1 cellular context compared by ENCODE assay signal in the genomic region with DNA sequence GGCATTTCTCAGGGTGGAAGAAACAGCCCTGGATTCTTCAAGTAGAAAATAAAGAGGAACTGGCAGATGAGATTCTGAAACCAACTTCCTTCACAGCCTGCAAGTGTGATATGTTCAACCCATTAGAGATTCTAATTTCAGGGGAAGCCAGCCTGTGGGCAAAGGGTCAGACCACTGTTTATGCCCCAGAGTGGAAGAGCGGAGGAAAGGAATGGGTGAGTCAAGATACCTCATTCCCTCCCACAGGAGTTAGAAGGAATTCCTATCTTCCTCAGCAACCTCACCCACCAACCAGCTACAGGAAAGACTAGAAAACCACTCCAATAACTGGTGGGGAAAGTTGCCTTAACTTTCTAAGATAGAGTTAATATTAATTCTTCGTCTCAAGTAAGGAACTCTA.
TF ChIP-seq lines count a peak whose summit lies in the region.

No MANE protein-coding gene starts in this region.

TF ChIP-seq in SK-N-SH treated with all-trans-retinoic acid at 6 μM for 48 hours, 23 proteins besides CTCF, POLR2A, EP300 and RAD21 (continued from another document):
- TF ChIP-seq, protein P1, sequence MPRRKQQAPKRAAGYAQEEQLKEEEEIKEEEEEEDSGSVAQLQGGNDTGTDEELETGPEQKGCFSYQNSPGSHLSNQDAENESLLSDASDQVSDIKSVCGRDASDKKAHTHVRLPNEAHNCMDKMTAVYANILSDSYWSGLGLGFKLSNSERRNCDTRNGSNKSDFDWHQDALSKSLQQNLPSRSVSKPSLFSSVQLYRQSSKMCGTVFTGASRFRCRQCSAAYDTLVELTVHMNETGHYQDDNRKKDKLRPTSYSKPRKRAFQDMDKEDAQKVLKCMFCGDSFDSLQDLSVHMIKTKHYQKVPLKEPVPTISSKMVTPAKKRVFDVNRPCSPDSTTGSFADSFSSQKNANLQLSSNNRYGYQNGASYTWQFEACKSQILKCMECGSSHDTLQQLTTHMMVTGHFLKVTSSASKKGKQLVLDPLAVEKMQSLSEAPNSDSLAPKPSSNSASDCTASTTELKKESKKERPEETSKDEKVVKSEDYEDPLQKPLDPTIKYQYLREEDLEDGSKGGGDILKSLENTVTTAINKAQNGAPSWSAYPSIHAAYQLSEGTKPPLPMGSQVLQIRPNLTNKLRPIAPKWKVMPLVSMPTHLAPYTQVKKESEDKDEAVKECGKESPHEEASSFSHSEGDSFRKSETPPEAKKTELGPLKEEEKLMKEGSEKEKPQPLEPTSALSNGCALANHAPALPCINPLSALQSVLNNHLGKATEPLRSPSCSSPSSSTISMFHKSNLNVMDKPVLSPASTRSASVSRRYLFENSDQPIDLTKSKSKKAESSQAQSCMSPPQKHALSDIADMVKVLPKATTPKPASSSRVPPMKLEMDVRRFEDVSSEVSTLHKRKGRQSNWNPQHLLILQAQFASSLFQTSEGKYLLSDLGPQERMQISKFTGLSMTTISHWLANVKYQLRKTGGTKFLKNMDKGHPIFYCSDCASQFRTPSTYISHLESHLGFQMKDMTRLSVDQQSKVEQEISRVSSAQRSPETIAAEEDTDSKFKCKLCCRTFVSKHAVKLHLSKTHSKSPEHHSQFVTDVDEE (CRISPR knock-in tag; IDR thresholded peaks at IDR 0.05) = no peak
- TF ChIP-seq ARNTL (CRISPR knock-in tag; IDR thresholded peaks at IDR 0.05; ENCODE audit: borderline replicate concordance, low read depth) (no peak), ZFP30 (CRISPR knock-in tag; IDR thresholded peaks at IDR 0.05) (no peak), ZC3H10 (CRISPR knock-in tag; IDR thresholded peaks at IDR 0.05) (no peak), ZNF565 (CRISPR knock-in tag; conservative IDR thresholded peaks at IDR 0.05; ENCODE audit: low read depth) (no peak), GLIS3 (CRISPR knock-in tag; IDR thresholded peaks at IDR 0.05) (no peak), BACH2 (CRISPR knock-in tag; IDR thresholded peaks at IDR 0.05; ENCODE audit: borderline replicate concordance) (no peak), OSR1 (CRISPR knock-in tag; IDR thresholded peaks at IDR 0.05) (no peak), PPARA (CRISPR knock-in tag; IDR thresholded peaks at IDR 0.05; ENCODE audit: borderline replicate concordance) (no peak), TOX (CRISPR knock-in tag; IDR thresholded peaks at IDR 0.05; ENCODE audit: borderline replicate concordance) (no peak), ZFP3 (CRISPR knock-in tag; IDR thresholded peaks at IDR 0.05) (no peak), SNAI2 (CRISPR knock-in tag; IDR thresholded peaks at IDR 0.05) (no peak), TCF4 (CRISPR knock-in tag; IDR thresholded peaks at IDR 0.05; ENCODE audit: borderline replicate concordance) (no peak), ZNF8 (CRISPR knock-in tag; IDR thresholded peaks at IDR 0.05) (no peak)
- TF ChIP-seq, protein P2, sequence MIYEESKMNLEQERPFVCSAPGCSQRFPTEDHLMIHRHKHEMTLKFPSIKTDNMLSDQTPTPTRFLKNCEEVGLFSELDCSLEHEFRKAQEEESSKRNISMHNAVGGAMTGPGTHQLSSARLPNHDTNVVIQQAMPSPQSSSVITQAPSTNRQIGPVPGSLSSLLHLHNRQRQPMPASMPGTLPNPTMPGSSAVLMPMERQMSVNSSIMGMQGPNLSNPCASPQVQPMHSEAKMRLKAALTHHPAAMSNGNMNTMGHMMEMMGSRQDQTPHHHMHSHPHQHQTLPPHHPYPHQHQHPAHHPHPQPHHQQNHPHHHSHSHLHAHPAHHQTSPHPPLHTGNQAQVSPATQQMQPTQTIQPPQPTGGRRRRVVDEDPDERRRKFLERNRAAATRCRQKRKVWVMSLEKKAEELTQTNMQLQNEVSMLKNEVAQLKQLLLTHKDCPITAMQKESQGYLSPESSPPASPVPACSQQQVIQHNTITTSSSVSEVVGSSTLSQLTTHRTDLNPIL (CRISPR knock-in tag; IDR thresholded peaks at IDR 0.05; ENCODE audit: low read depth) = no peak
- TF ChIP-seq, protein P3, sequence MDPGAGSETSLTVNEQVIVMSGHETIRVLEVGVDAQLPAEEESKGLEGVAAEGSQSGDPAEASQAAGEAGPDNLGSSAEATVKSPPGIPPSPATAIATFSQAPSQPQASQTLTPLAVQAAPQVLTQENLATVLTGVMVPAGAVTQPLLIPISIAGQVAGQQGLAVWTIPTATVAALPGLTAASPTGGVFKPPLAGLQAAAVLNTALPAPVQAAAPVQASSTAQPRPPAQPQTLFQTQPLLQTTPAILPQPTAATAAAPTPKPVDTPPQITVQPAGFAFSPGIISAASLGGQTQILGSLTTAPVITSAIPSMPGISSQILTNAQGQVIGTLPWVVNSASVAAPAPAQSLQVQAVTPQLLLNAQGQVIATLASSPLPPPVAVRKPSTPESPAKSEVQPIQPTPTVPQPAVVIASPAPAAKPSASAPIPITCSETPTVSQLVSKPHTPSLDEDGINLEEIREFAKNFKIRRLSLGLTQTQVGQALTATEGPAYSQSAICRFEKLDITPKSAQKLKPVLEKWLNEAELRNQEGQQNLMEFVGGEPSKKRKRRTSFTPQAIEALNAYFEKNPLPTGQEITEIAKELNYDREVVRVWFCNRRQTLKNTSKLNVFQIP (CRISPR knock-in tag; IDR thresholded peaks at IDR 0.05; ENCODE audit: borderline replicate concordance, low read depth) = no peak
- TF ChIP-seq, protein P4, sequence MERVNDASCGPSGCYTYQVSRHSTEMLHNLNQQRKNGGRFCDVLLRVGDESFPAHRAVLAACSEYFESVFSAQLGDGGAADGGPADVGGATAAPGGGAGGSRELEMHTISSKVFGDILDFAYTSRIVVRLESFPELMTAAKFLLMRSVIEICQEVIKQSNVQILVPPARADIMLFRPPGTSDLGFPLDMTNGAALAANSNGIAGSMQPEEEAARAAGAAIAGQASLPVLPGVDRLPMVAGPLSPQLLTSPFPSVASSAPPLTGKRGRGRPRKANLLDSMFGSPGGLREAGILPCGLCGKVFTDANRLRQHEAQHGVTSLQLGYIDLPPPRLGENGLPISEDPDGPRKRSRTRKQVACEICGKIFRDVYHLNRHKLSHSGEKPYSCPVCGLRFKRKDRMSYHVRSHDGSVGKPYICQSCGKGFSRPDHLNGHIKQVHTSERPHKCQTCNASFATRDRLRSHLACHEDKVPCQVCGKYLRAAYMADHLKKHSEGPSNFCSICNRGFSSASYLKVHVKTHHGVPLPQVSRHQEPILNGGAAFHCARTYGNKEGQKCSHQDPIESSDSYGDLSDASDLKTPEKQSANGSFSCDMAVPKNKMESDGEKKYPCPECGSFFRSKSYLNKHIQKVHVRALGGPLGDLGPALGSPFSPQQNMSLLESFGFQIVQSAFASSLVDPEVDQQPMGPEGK (CRISPR knock-in tag; IDR thresholded peaks at IDR 0.05; ENCODE audit: borderline replicate concordance) = no peak
